Comparison of ENCODE assay signal across 1 cellular context in the genomic region with DNA sequence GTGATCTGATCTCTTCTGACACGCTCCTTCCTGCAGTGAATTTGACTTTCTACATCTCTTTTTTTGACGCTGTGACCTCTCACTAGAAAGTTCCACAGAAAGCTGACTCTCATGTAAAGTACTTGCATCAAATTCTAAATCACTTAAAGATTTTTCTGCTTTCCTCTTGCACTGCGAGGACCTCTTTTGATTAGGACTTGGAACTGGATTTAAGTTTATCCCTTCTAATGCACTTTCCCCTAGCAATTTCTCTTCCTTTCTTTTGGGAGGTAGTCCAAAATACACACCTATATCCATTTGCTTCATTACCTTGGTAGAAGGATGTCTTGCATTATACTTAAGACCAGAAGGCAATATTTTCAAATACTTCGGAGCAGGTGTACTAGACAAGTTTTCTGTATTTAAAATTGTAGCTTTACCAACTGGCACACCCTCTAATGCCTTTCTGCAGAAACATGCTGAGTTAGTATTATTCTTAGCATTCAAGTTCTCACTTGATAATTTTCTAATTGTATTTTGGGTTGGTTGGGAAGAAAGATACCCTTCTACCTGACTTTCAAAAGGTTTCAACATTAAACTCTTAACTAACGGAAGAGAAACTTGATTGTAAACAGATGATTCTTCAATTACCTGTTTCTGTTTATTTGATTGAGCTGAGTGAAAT.
TF ChIP-seq lines count a peak whose summit lies in the region.

No MANE protein-coding gene starts in this region.

TF ChIP-seq in HepG2, 621 proteins besides CTCF, POLR2A, EP300 and RAD21:
- TF ChIP-seq ARID3A (IDR thresholded peaks at IDR 0.05; ENCODE audit: low read depth, low read length) = no peak
- 0 out of 4 replicates have a peak, but pooled peaks of 1 of the 2 experiments have one; percentile 9 for TF ChIP-seq MAFK (conservative IDR thresholded peaks at IDR 0.05 in 1 of 2, IDR thresholded peaks at IDR 0.05 in 1 of 2; ENCODE audit: low read length in 2 of 2)
